Comparison of ENCODE assay signal across 2 cellular contexts in the genomic region with DNA sequence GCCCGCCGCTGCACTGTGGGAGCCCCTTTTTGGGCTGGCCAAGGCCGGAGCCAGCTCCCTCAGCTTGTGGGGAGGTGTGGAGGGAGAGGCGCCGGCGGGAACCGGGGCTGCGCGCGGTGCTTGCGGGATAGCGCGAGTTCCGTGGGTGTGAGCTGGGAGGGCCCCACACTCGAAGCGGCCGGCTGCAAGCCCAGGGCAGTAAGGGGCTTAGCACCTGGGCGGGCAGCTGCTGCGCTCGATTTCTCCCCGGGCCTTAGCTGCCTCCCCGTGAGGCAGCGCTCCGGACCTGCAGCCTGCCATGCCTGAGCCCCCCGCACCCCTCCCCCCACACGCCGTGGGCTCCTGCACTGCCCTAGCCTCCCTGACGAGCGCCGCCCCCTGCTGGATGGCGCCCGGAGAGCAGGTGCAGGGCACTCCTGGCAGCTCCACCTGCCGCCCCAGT.
TF ChIP-seq lines count a peak whose summit lies in the region.

No MANE protein-coding gene starts in this region.

TF ChIP-seq in HepG2, 621 proteins besides CTCF, POLR2A, EP300 and RAD21:
- no peak for TF ChIP-seq ZNF451 (CRISPR knock-in tag; IDR thresholded peaks at IDR 0.05)
- TF ChIP-seq ZFP1 (CRISPR knock-in tag; IDR thresholded peaks at IDR 0.05), result no peak
- no peak for TF ChIP-seq SP5 (CRISPR knock-in tag; IDR thresholded peaks at IDR 0.05; ENCODE audit: borderline replicate concordance, low read depth)
- no peak for TF ChIP-seq SP1 (IDR thresholded peaks at IDR 0.05)
- TF ChIP-seq SP1 (CRISPR knock-in tag; IDR thresholded peaks at IDR 0.05), result no peak
- TF ChIP-seq, protein P1, sequence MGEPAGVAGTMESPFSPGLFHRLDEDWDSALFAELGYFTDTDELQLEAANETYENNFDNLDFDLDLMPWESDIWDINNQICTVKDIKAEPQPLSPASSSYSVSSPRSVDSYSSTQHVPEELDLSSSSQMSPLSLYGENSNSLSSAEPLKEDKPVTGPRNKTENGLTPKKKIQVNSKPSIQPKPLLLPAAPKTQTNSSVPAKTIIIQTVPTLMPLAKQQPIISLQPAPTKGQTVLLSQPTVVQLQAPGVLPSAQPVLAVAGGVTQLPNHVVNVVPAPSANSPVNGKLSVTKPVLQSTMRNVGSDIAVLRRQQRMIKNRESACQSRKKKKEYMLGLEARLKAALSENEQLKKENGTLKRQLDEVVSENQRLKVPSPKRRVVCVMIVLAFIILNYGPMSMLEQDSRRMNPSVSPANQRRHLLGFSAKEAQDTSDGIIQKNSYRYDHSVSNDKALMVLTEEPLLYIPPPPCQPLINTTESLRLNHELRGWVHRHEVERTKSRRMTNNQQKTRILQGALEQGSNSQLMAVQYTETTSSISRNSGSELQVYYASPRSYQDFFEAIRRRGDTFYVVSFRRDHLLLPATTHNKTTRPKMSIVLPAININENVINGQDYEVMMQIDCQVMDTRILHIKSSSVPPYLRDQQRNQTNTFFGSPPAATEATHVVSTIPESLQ (CRISPR knock-in tag; conservative IDR thresholded peaks at IDR 0.05), result no peak
- TF ChIP-seq, protein P2, sequence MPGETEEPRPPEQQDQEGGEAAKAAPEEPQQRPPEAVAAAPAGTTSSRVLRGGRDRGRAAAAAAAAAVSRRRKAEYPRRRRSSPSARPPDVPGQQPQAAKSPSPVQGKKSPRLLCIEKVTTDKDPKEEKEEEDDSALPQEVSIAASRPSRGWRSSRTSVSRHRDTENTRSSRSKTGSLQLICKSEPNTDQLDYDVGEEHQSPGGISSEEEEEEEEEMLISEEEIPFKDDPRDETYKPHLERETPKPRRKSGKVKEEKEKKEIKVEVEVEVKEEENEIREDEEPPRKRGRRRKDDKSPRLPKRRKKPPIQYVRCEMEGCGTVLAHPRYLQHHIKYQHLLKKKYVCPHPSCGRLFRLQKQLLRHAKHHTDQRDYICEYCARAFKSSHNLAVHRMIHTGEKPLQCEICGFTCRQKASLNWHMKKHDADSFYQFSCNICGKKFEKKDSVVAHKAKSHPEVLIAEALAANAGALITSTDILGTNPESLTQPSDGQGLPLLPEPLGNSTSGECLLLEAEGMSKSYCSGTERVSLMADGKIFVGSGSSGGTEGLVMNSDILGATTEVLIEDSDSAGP (CRISPR knock-in tag; IDR thresholded peaks at IDR 0.05; ENCODE audit: borderline replicate concordance), result no peak
- no peak for TF ChIP-seq ZMYM2 (CRISPR knock-in tag; IDR thresholded peaks at IDR 0.05)
- TF ChIP-seq ELK4 (CRISPR knock-in tag; IDR thresholded peaks at IDR 0.05; ENCODE audit: borderline replicate concordance), result no peak
- no peak for TF ChIP-seq IRF1 (CRISPR knock-in tag; IDR thresholded peaks at IDR 0.05; ENCODE audit: low read depth)
- no peak for TF ChIP-seq ZNF512 (CRISPR knock-in tag; IDR thresholded peaks at IDR 0.05)
- TF ChIP-seq ZFP36 (IDR thresholded peaks at IDR 0.05; ENCODE audit: borderline replicate concordance, low read depth, low read length, partially characterized antibody), result no peak
- TF ChIP-seq ZNF354B (CRISPR knock-in tag; IDR thresholded peaks at IDR 0.05), result no peak
- no peak for TF ChIP-seq SNRNP70 (IDR thresholded peaks at IDR 0.05; ENCODE audit: low read depth, low read length)
- TF ChIP-seq MTF2 (CRISPR knock-in tag; IDR thresholded peaks at IDR 0.05; ENCODE audit: borderline replicate concordance), result no peak
- TF ChIP-seq MIXL1 (CRISPR knock-in tag; IDR thresholded peaks at IDR 0.05), result no peak
- no peak for TF ChIP-seq ZNF180 (CRISPR knock-in tag; IDR thresholded peaks at IDR 0.05; ENCODE audit: borderline replicate concordance, low read depth)
- TF ChIP-seq RFXANK (CRISPR knock-in tag; IDR thresholded peaks at IDR 0.05), result no peak

TF ChIP-seq in H1, 55 proteins besides CTCF, POLR2A, EP300 and RAD21:
- no peak for TF ChIP-seq TAF7 (optimal IDR thresholded peaks at IDR 0.05; ENCODE audit: borderline replicate concordance, low read depth, low read length)
- 0 out of 2 replicates have a peak, but pooled peaks have one; percentile 27 for TF ChIP-seq TEAD4 (IDR thresholded peaks at IDR 0.05; ENCODE audit: low read depth, low read length)
- no peak for TF ChIP-seq FOSL1 (IDR thresholded peaks at IDR 0.05; ENCODE audit: insufficient read depth, low read depth, low read length)
- TF ChIP-seq MAX (IDR thresholded peaks at IDR 0.05), result peak; percentile 58
- TF ChIP-seq KDM4A (IDR thresholded peaks at IDR 0.05; ENCODE audit: low read depth, low read length, severe bottlenecking), result peak; percentile 69
TF ChIP-seq in H1: peak in this region for 3.
